In genomic region chrX:153966841-153967535, GRCh38 we compare ENCODE assay signal across 7 cellular contexts. TPM values are rescaled to one million over a fixed set of nuclear protein-coding genes. Genes with fewer than 3 reads are reported as not detected.
DNase-seq lines count a peak whose midpoint lies in the region; ATAC-seq and TF ChIP-seq lines count a peak whose summit lies in the region.

No MANE protein-coding gene starts in this region.

- no peaks in the 10 kb centered on the region for H3K27me3 Mint-ChIP-seq in activated CD4-positive, alpha-beta memory T cell treated with anti-CD3 and anti-CD28 coated beads, Interleukin-2, amount 10 ng/mL, durations not matched to agents 7 days and 5 days
- no peaks in the 10 kb centered on the region for H3K27me3 Mint-ChIP-seq in stimulated activated memory B cell treated with anti-CD40 and anti-IgM and Interleukin-4, amounts not matched to agents 10 μg/mL and 1 μg/mL and 100 μg/mL, for 72 hours

- H3K27me3 ChIP-seq in IMR-90 (ENCODE audit: control insufficient read depth, insufficient read depth, low read length) = no peaks in the 10 kb centered on the region
- no peaks in the 10 kb centered on the region for H3K27me3 ChIP-seq in hepatocyte

- H3K9me3 Mint-ChIP-seq in activated CD4-positive, alpha-beta memory T cell treated with anti-CD3 and anti-CD28 coated beads, Interleukin-2, amount 10 ng/mL, durations not matched to agents 7 days and 5 days = no peaks in the 10 kb centered on the region
- H3K9me3 Mint-ChIP-seq in stimulated activated memory B cell treated with anti-CD40 and anti-IgM and Interleukin-4, amounts not matched to agents 10 μg/mL and 1 μg/mL and 100 μg/mL, for 72 hours = no peaks in the 10 kb centered on the region

- WGBS in IMR-90 (ENCODE audit: extremely low coverage in 2 of 2, insufficient read length in 1 of 2), 2 experiments = 83% methylated on average over 1 of the region's 14 CpGs; no CpG with 5 or more reads in 1 of the 2 experiments
- WGBS in hepatocyte (ENCODE audit: low lambda C conversion rate, missing lambda C conversion rate) = 73% methylated on average over 14 of the region's 14 CpGs

- H4K20me1 ChIP-seq in IMR-90 (ENCODE audit: insufficient read depth, low read length) = peaks cover 78% of the 10 kb centered on the region
- peaks cover 53% of the 10 kb centered on the region for H4K20me1 ChIP-seq in hepatocyte (ENCODE audit: insufficient read depth, poor library complexity, severe bottlenecking)

- no peaks in the 10 kb centered on the region for H3K9me3 ChIP-seq in IMR-90 (ENCODE audit: control insufficient read depth, insufficient read depth, low read length)
- no peaks in the 10 kb centered on the region for H3K9me3 ChIP-seq in hepatocyte (ENCODE audit: low read depth)

- H3K4me2 ChIP-seq in IMR-90 (ENCODE audit: low read depth, low read length) = peak overlapping the region; percentile 8; the same call in 1 of the 2 replicates
- peak overlapping the region; percentile 86 for H3K4me2 ChIP-seq in hepatocyte

- no peak overlapping the region for H2BK5ac ChIP-seq in IMR-90 (ENCODE audit: low read depth, low read length, poor library complexity, severe bottlenecking)

- H2AFZ ChIP-seq in IMR-90 (replicated peaks; ENCODE audit: low read length, poor library complexity) (no peak overlapping the region), hepatocyte (no peak overlapping the region)

- H2AK9ac ChIP-seq in IMR-90 (replicated peaks; ENCODE audit: low read depth, low read length, poor library complexity) = peak overlapping the region; percentile 57

- DNase-seq in IMR-90 (peak; percentile 43), hepatocyte (ENCODE audit: low spot score) (no peak), occipital lobe (lab: John Stamatoyannopoulos, UW) (no peak), GM10248 (ENCODE audit: extremely low spot score) (no peak), NCI-H1105 (lab: John Stamatoyannopoulos, UW) (no peak)
- peak; percentile 51 for DNase-seq in activated CD4-positive, alpha-beta memory T cell treated with anti-CD3 and anti-CD28 coated beads, Interleukin-2, amount 10 ng/mL, durations not matched to agents 7 days and 5 days

- H3K36me3 ChIP-seq in IMR-90 (ENCODE audit: control insufficient read depth, insufficient read depth, low read length) (peaks cover 18% of the 10 kb centered on the region), hepatocyte (replicated peaks; ENCODE audit: insufficient read depth, low read depth) (no peaks in the 10 kb centered on the region)

- H3K4me3 ChIP-seq in IMR-90 (ENCODE audit: insufficient read depth, low read depth, low read length) (no peak overlapping the region), hepatocyte (no peak overlapping the region)

- CTCF ChIA-PET in IMR-90 (lab: Yijun Ruan, JAX) (interaction anchor here (0.9 kb wide), 1 partner anchor 20 kb away, joined by 3 read pairs; no protein-coding TSS in a partner anchor), GM10248 (lab: Yijun Ruan, JAX) (interaction anchor here (0.8 to 14.3 kb wide), 4 partner anchors 18 to 46 kb away, joined by 3 to 137 read pairs (median 6); partner anchors contain the start of genes ARHGAP4 and RENBP)
- CTCF ChIA-PET in activated CD4-positive, alpha-beta memory T cell treated with anti-CD3 and anti-CD28 coated beads, Interleukin-2, amount 10 ng/mL, durations not matched to agents 7 days and 5 days (lab: Charles Lee) = interaction anchor here (1.4 to 4.1 kb wide), 4 partner anchors 20 to 203 kb away, joined by 4 to 31 read pairs (median 8); partner anchors contain the start of genes ARHGAP4 and PLXNB3

- no peak overlapping the region for H3K18ac ChIP-seq in IMR-90 (ENCODE audit: low read depth, low read length)

- no peak overlapping the region for H3K56ac ChIP-seq in IMR-90 (ENCODE audit: extremely low read depth, insufficient read depth, low read length)

- peaks cover 63% of the 10 kb centered on the region for H3K79me2 ChIP-seq in hepatocyte

- POLR2A ChIA-PET in IMR-90 (lab: Charles Lee; ENCODE audit: unreplicated experiment) (no interaction called here), GM10248 (lab: Yijun Ruan, JAX) (interaction anchor here (0.6 kb wide), 1 partner anchor 72 kb away, joined by 6 read pairs; no protein-coding TSS in a partner anchor)
- POLR2A ChIA-PET in activated CD4-positive, alpha-beta memory T cell treated with anti-CD3 and anti-CD28 coated beads, Interleukin-2, amount 10 ng/mL, durations not matched to agents 7 days and 5 days (lab: Charles Lee) = interaction anchor here (0.7 to 10.4 kb wide), 14 partner anchors 14 to 380 kb away, joined by 3 to 201 read pairs (median 4); partner anchors contain the start of genes ARHGAP4, IRAK1 and NAA10

- H3K27ac ChIP-seq in IMR-90 (ENCODE audit: insufficient read depth, low read length) = peak overlapping the region; percentile 4; the same call in 1 of the 2 replicates
- H3K27ac ChIP-seq in hepatocyte = no peak overlapping the region

- no peak for TF ChIP-seq POLR2A in IMR-90 (IDR thresholded peaks at IDR 0.05; ENCODE audit: low read depth, low read length)

- H2AK5ac ChIP-seq in IMR-90 (ENCODE audit: low read depth, low read length) = no peak overlapping the region

- no peak overlapping the region for H3K14ac ChIP-seq in IMR-90 (replicated peaks; ENCODE audit: low read depth, low read length)

- H3K9ac ChIP-seq in IMR-90 (ENCODE audit: low read depth, low read length) = no peak overlapping the region

- no peak for TF ChIP-seq CTCF in IMR-90 (conservative IDR thresholded peaks at IDR 0.05; ENCODE audit: low read depth, low read length)
- TF ChIP-seq CTCF in hepatocyte (IDR thresholded peaks at IDR 0.05; ENCODE audit: poor library complexity) = no peak
- TF ChIP-seq CTCF in GM10248 (IDR thresholded peaks at IDR 0.05; ENCODE audit: control extremely low read depth, extremely low read depth, low read depth, missing control alignments) = no peak

- peak overlapping the region; percentile 100 for H3K4me3 Mint-ChIP-seq in activated CD4-positive, alpha-beta memory T cell treated with anti-CD3 and anti-CD28 coated beads, Interleukin-2, amount 10 ng/mL, durations not matched to agents 7 days and 5 days
- H3K4me3 Mint-ChIP-seq in stimulated activated memory B cell treated with anti-CD40 and anti-IgM and Interleukin-4, amounts not matched to agents 10 μg/mL and 1 μg/mL and 100 μg/mL, for 72 hours = peak overlapping the region; percentile 100

- H2BK120ac ChIP-seq in IMR-90 (ENCODE audit: low read depth, low read length) = no peak overlapping the region

- no peak for ATAC-seq in IMR-90 (ENCODE audit: low read depth)
- ATAC-seq in stimulated activated memory B cell treated with anti-CD40 and anti-IgM and Interleukin-4, amounts not matched to agents 10 μg/mL and 1 μg/mL and 100 μg/mL, for 72 hours = no peak

- H3K4me1 Mint-ChIP-seq in activated CD4-positive, alpha-beta memory T cell treated with anti-CD3 and anti-CD28 coated beads, Interleukin-2, amount 10 ng/mL, durations not matched to agents 7 days and 5 days = peaks cover 29% of the 10 kb centered on the region
- H3K4me1 Mint-ChIP-seq in stimulated activated memory B cell treated with anti-CD40 and anti-IgM and Interleukin-4, amounts not matched to agents 10 μg/mL and 1 μg/mL and 100 μg/mL, for 72 hours = peaks cover 50% of the 10 kb centered on the region

- TF ChIP-seq RAD21 in IMR-90 (IDR thresholded peaks at IDR 0.05; ENCODE audit: low read length) = no peak

- H3K4ac ChIP-seq in IMR-90 (ENCODE audit: low read depth, low read length) = no peak overlapping the region

- no peak overlapping the region for H2BK15ac ChIP-seq in IMR-90 (ENCODE audit: low read depth, low read length)

- H4K8ac ChIP-seq in IMR-90 (ENCODE audit: low read depth in 2 of 2, low read length in 2 of 2) = no peak overlapping the region

- no TSS peak for BruUV-seq in IMR-90 (replicated peaks; lab: Mats Ljungman, UMichigan)

- no peak overlapping the region for H2BK20ac ChIP-seq in IMR-90 (ENCODE audit: low read depth, low read length)

- intact Hi-C loops in IMR-90 (cut with micrococcal nuclease) = no loop called here

- H3K23ac ChIP-seq in IMR-90 (ENCODE audit: low read depth, low read length) = no peak overlapping the region; the same call in 1 of the 2 replicates

- no peaks in the 10 kb centered on the region for H3K9me2 ChIP-seq in hepatocyte (replicated peaks; ENCODE audit: insufficient read depth)

- dilution Hi-C loops in IMR-90 (cut with HindIII; ENCODE audit: low sequenced_read_pairs, unreplicated experiment) = no loop called here

- H3K4me1 ChIP-seq in IMR-90 (ENCODE audit: control insufficient read depth, insufficient read depth, low read length) (peaks cover 18% of the 10 kb centered on the region), hepatocyte (ENCODE audit: insufficient read depth) (peaks cover 15% of the 10 kb centered on the region)

- no peak overlapping the region for H4K91ac ChIP-seq in IMR-90 (ENCODE audit: insufficient read depth, low read depth, low read length)

- H3K9me1 ChIP-seq in IMR-90 (ENCODE audit: insufficient read depth, low read length) = peaks cover 9% of the 10 kb centered on the region; the same call in 1 of the 2 replicates

- H3K36me3 Mint-ChIP-seq in activated CD4-positive, alpha-beta memory T cell treated with anti-CD3 and anti-CD28 coated beads, Interleukin-2, amount 10 ng/mL, durations not matched to agents 7 days and 5 days (ENCODE audit: low read depth) = peaks cover 41% of the 10 kb centered on the region
- H3K36me3 Mint-ChIP-seq in stimulated activated memory B cell treated with anti-CD40 and anti-IgM and Interleukin-4, amounts not matched to agents 10 μg/mL and 1 μg/mL and 100 μg/mL, for 72 hours = peaks cover 33% of the 10 kb centered on the region

- H3K79me1 ChIP-seq in IMR-90 (ENCODE audit: low read depth in 1 of 2, low read length in 2 of 2) = peaks cover 5 to 19% of the 10 kb centered on the region in 2 experiments; a peak in 2 of 4 replicates

- peak overlapping the region; percentile 95 for H3K27ac Mint-ChIP-seq in activated CD4-positive, alpha-beta memory T cell treated with anti-CD3 and anti-CD28 coated beads, Interleukin-2, amount 10 ng/mL, durations not matched to agents 7 days and 5 days
- H3K27ac Mint-ChIP-seq in stimulated activated memory B cell treated with anti-CD40 and anti-IgM and Interleukin-4, amounts not matched to agents 10 μg/mL and 1 μg/mL and 100 μg/mL, for 72 hours = peak overlapping the region; percentile 83

- H4K5ac ChIP-seq in IMR-90 (ENCODE audit: low read depth, low read length) = no peak overlapping the region

- in situ Hi-C loops in IMR-90 (cut with MboI; ENCODE audit: low sequenced_read_pairs) = loop anchor here (10.0 kb wide), 1 partner anchor 202 kb away; the partner anchor contains the start of gene PLXNB3

RNA-seq across cellular contexts. Expression of gene HCFC1, which starts 4.6 kb away (rescaled TPM):
- 3.2 and 4.4 TPM in 2 replicates for total RNA-seq in IMR-90 (2012; rRNA removed)
- polyA plus RNA-seq in IMR-90 (2012; rRNA removed) = 17.6 and 19.0 TPM in 2 replicates
- 12.9 and 16.8 TPM in 2 replicates for polyA plus RNA-seq in IMR-90 (2012; cell fraction: cytosol; rRNA removed)
- polyA plus RNA-seq in IMR-90 (2012; cell fraction: nucleus; rRNA removed; ENCODE audit: low replicate concordance) = 21.4 and 46.2 TPM in 2 replicates
- total RNA-seq in activated CD4-positive, alpha-beta memory T cell treated with anti-CD3 and anti-CD28 coated beads, Interleukin-2, amount 10 ng/mL, durations not matched to agents 7 days and 5 days = 10 to 100 TPM; 88.3 to 93.1 TPM
- 11.6 and 25.0 TPM in 2 replicates for total RNA-seq in hepatocyte
- 16.7 and 18.9 TPM in 2 replicates for polyA plus RNA-seq in hepatocyte
- 12.6 TPM for total RNA-seq in occipital lobe

RNA-seq across cellular contexts. Expression of gene TMEM187, which starts 5.6 kb away (rescaled TPM):
- total RNA-seq in IMR-90 (2012; rRNA removed) (2.8 and 3.4 TPM in 2 replicates), hepatocyte (7.4 and 8.7 TPM in 2 replicates), occipital lobe (2.7 TPM)
- polyA plus RNA-seq in IMR-90 (2012; rRNA removed) (6.2 and 6.3 TPM in 2 replicates), hepatocyte (8.0 and 12.1 TPM in 2 replicates)
- polyA plus RNA-seq in IMR-90 (2012; cell fraction: cytosol; rRNA removed) = 4.8 and 12.1 TPM in 2 replicates
- polyA plus RNA-seq in IMR-90 (2012; cell fraction: nucleus; rRNA removed; ENCODE audit: low replicate concordance) = 3.3 and 9.5 TPM in 2 replicates
- 10 to 100 TPM in 1 of 2 experiments, 1 to 10 TPM in 1; 9.9 to 12.6 TPM for total RNA-seq in activated CD4-positive, alpha-beta memory T cell treated with anti-CD3 and anti-CD28 coated beads, Interleukin-2, amount 10 ng/mL, durations not matched to agents 7 days and 5 days

RNA-seq across cellular contexts. Expression of gene RENBP, which starts 22.5 kb away (rescaled TPM):
- total RNA-seq in IMR-90 (2012; rRNA removed) (0.18 TPM in 1 of 2 replicates, not detected in the other), hepatocyte (22.2 and 22.8 TPM in 2 replicates), occipital lobe (2.8 TPM)
- polyA plus RNA-seq in IMR-90 (2012; rRNA removed) (0.10 and 0.15 TPM in 2 replicates), hepatocyte (5.8 and 13.2 TPM in 2 replicates)
- polyA plus RNA-seq in IMR-90 (2012; cell fraction: cytosol; rRNA removed) = 0.13 TPM in 1 of 2 replicates, not detected in the other
- 0.35 and 0.52 TPM in 2 replicates for polyA plus RNA-seq in IMR-90 (2012; cell fraction: nucleus; rRNA removed; ENCODE audit: low replicate concordance)
- total RNA-seq in activated CD4-positive, alpha-beta memory T cell treated with anti-CD3 and anti-CD28 coated beads, Interleukin-2, amount 10 ng/mL, durations not matched to agents 7 days and 5 days = 10 to 100 TPM; 12.1 to 12.8 TPM

RNA-seq across cellular contexts. Expression of gene NAA10, which starts 32.2 kb away (rescaled TPM):
- total RNA-seq in IMR-90 (2012; rRNA removed) = 98.6 and 118 TPM in 2 replicates
- polyA plus RNA-seq in IMR-90 (2012; rRNA removed) = 150 and 172 TPM in 2 replicates
- 86.7 and 192 TPM in 2 replicates for polyA plus RNA-seq in IMR-90 (2012; cell fraction: cytosol; rRNA removed)
- 176 and 320 TPM in 2 replicates for polyA plus RNA-seq in IMR-90 (2012; cell fraction: nucleus; rRNA removed; ENCODE audit: low replicate concordance)
- 10 to 100 TPM; 63.1 to 63.7 TPM for total RNA-seq in activated CD4-positive, alpha-beta memory T cell treated with anti-CD3 and anti-CD28 coated beads, Interleukin-2, amount 10 ng/mL, durations not matched to agents 7 days and 5 days
- total RNA-seq in hepatocyte = 74.0 and 83.5 TPM in 2 replicates
- 118 and 134 TPM in 2 replicates for polyA plus RNA-seq in hepatocyte
- 17.6 TPM for total RNA-seq in occipital lobe

RNA-seq across cellular contexts. Expression of gene ARHGAP4, which starts 40.9 kb away (rescaled TPM):
- total RNA-seq in IMR-90 (2012; rRNA removed) = 0.18 and 0.28 TPM in 2 replicates
- 0.72 and 0.79 TPM in 2 replicates for polyA plus RNA-seq in IMR-90 (2012; rRNA removed)
- polyA plus RNA-seq in IMR-90 (2012; cell fraction: cytosol; rRNA removed) = 0.11 and 0.22 TPM in 2 replicates
- 3.0 and 7.9 TPM in 2 replicates for polyA plus RNA-seq in IMR-90 (2012; cell fraction: nucleus; rRNA removed; ENCODE audit: low replicate concordance)
- total RNA-seq in activated CD4-positive, alpha-beta memory T cell treated with anti-CD3 and anti-CD28 coated beads, Interleukin-2, amount 10 ng/mL, durations not matched to agents 7 days and 5 days = 100 to 1,000 TPM; 262 to 267 TPM
- 3.3 and 6.4 TPM in 2 replicates for total RNA-seq in hepatocyte
- polyA plus RNA-seq in hepatocyte = 6.2 and 10.3 TPM in 2 replicates
- 6.6 TPM for total RNA-seq in occipital lobe

Comparison
In these comparisons a context has a peak if more than half of its experiments do, and no peak if none do; other contexts are left out.
1. DNase-seq: peak in IMR-90 (single experiment) and activated CD4-positive, alpha-beta memory T cell treated with anti-CD3 and anti-CD28 coated beads, Interleukin-2, amount 10 ng/mL, durations not matched to agents 7 days and 5 days (single experiment); none in hepatocyte (single experiment), occipital lobe (single experiment), GM10248 (single experiment) and NCI-H1105 (single experiment).